Comparison of ENCODE assay signal across 21 cellular contexts in the genomic region with DNA sequence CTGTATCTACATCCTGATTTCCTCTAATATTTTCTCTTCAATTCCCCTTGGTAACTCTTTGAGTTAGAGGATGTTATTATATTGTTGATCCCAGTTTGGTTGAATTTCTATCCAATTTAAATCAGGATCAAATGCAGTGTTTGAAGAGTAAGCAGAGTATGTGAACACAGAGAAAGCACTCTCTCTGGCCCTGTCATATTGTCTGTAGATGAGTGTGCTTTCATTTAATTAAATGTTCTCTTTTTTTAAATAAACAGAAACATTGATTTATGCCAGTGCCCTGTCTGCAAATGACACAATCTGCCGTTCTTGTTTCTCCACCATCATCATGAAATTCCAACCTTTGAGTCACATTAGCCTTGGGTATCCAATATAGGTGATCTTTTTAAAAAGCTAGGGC.
"Had no signal": no experiment of that assay in that cellular context is flagged by ENCODE, and none has a peak within 500 bp of the region (broad histone marks: within the 10 kb centered on the region; RNA-seq: fewer than 3 reads in every experiment).

No MANE protein-coding gene starts in this region.

- ATAC-seq: activated CD4-positive, CD25-positive, alpha-beta regulatory T cell treated with anti-CD3 and anti-CD28 coated beads, Interleukin-2, amount 50 U/mL, for 24 hours; left ventricle myocardium superior; stimulated activated effector memory CD8-positive, alpha-beta T cell treated with anti-CD3 and anti-CD28 coated beads, Interleukin-12 subunit alpha, Interleukin-12 subunit beta, amount 100 ng/mL, for 72 hours had no signal

- H3K4me3 ChIP-seq: esophagus muscularis mucosa, ovary, sigmoid colon, thoracic aorta, uterus had no signal

- H3K27me3 ChIP-seq: esophagus muscularis mucosa, ovary, sigmoid colon, uterus had no signal

- H3K27ac ChIP-seq: esophagus muscularis mucosa, ovary, sigmoid colon, thoracic aorta, uterus, WERI-Rb-1 had no signal

- H3K4me1 ChIP-seq: uterus had no signal

- DNase-seq: activated CD4-positive, alpha-beta memory T cell treated with anti-CD3 and anti-CD28 coated beads for 36 hours; activated CD4-positive, alpha-beta T cell treated with anti-CD3 and anti-CD28 coated beads for 48 hours; activated CD8-positive, alpha-beta memory T cell treated with anti-CD3 and anti-CD28 coated beads, Interleukin-2, amount 50 U/mL, for 48 hours; activated gamma-delta T cell; activated naive CD4-positive, alpha-beta T cell treated with anti-CD3 and anti-CD28 coated beads, Interleukin-2, amount 10 ng/mL, durations not matched to agents 7 days and 5 days; activated T-cell treated with anti-CD3 and anti-CD28 coated beads, Interleukin-2, amount 50 U/mL, for 24 hours; effector CD4-positive, alpha-beta T cell; foreskin melanocyte; islet precursor cell; left ventricle myocardium superior; ovary; sigmoid colon; small intestine; stimulated activated CD4-positive, alpha-beta T cell treated with anti-CD3 and anti-CD28 coated beads, Interleukin-4, amount 100 ng/mL, for 24 hours; T-helper 9 cell; uterus had no signal

- H3K36me3 ChIP-seq: esophagus muscularis mucosa, ovary, sigmoid colon, thoracic aorta, uterus, WERI-Rb-1 had no signal

- H3K9me3 ChIP-seq: esophagus muscularis mucosa, ovary, sigmoid colon, thoracic aorta, uterus had no signal

- FAIRE-seq: small intestine had no signal
